In the genomic region with DNA sequence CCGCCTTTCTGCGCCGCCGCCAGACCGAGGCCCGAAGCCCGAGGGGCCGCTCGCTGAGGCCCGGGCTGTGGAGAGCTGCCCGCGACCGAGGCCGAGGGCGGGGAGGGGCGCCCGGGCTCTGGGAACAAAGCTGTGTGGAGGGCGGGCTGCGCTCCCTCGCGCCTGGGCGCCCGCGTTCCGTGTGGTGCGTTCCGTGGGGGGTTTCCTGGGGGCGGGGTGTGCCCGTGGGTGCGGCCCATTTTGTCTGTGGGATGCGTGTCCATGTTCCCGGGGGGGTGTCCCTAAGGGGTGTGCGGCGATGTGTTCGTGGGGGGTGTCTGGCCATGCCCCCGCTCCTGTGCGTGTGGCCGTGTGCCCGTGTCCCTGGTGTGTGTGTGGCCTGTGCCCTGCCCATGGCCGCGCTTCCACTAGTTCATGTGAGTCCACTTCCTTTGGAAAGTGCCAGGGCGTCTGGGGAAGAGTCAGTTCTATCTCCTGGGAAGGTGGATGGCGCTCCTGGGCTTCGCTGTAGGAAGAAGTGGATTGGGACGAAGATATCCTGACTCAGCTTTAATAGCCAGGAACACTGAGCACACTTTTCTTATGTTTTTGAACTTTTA, we compare ENCODE assay signal across 8 cellular contexts. TPM values are rescaled to one million over a fixed set of nuclear protein-coding genes. Genes with fewer than 3 reads are reported as not detected.
DNase-seq lines count a peak whose midpoint lies in the region; ATAC-seq and TF ChIP-seq lines count a peak whose summit lies in the region.

No MANE protein-coding gene starts in this region.

- peak overlapping the region; percentile 40 to 88 (median 72) for H3K4me3 ChIP-seq in dorsolateral prefrontal cortex

- no peaks in the 10 kb centered on the region for H3K27me3 Mint-ChIP-seq in activated CD4-positive, alpha-beta T cell treated with anti-CD3 and anti-CD28 coated beads for 36 hours
- no peaks in the 10 kb centered on the region for H3K27me3 Mint-ChIP-seq in mesothelial cell of epicardium (ENCODE audit: low read depth)

- H3K36me3 Mint-ChIP-seq in activated CD4-positive, alpha-beta T cell treated with anti-CD3 and anti-CD28 coated beads for 36 hours (ENCODE audit: low read depth) = peaks cover 22% of the 10 kb centered on the region
- peaks cover 13% of the 10 kb centered on the region for H3K36me3 Mint-ChIP-seq in mesothelial cell of epicardium

- peak overlapping the region; percentile 94 for H3K4me3 Mint-ChIP-seq in activated CD4-positive, alpha-beta T cell treated with anti-CD3 and anti-CD28 coated beads for 36 hours
- H3K4me3 Mint-ChIP-seq in mesothelial cell of epicardium = peak overlapping the region; percentile 84

- intact Hi-C loops in activated CD4-positive, alpha-beta T cell treated with anti-CD3 and anti-CD28 coated beads for 36 hours (cut with DNase I, micrococcal nuclease) = loop anchor here (1.0 to 5.0 kb wide), 18 partner anchors 27 to 662 kb away; a partner anchor contains a TSS
- intact Hi-C loops in dorsolateral prefrontal cortex (cut with DNase I) = loop anchor here in 1 of 2 donors (1.0 to 10.0 kb wide), 2 partner anchors 28 to 64 kb away; a partner anchor contains a TSS

- peak overlapping the region in 33 of 59 donors; percentile 7 to 82 (median 43) for H3K27ac ChIP-seq in dorsolateral prefrontal cortex

- CTCF ChIA-PET in activated CD4-positive, alpha-beta T cell treated with anti-CD3 and anti-CD28 coated beads for 36 hours (lab: Charles Lee) = interaction anchor here (0.6 to 2.7 kb wide), 9 partner anchors 11 to 257 kb away, joined by 3 to 14 read pairs (median 4); a partner anchor contains a TSS

- peaks cover 26% of the 10 kb centered on the region for H3K4me1 Mint-ChIP-seq in activated CD4-positive, alpha-beta T cell treated with anti-CD3 and anti-CD28 coated beads for 36 hours
- peaks cover 19% of the 10 kb centered on the region for H3K4me1 Mint-ChIP-seq in mesothelial cell of epicardium

- H3K9me3 Mint-ChIP-seq in activated CD4-positive, alpha-beta T cell treated with anti-CD3 and anti-CD28 coated beads for 36 hours (ENCODE audit: low read depth) = no peaks in the 10 kb centered on the region
- no peaks in the 10 kb centered on the region for H3K9me3 Mint-ChIP-seq in mesothelial cell of epicardium

- POLR2A ChIA-PET in activated CD4-positive, alpha-beta T cell treated with anti-CD3 and anti-CD28 coated beads for 36 hours (lab: Charles Lee) = interaction anchor here (1.2 to 1.5 kb wide), 2 partner anchors 27 to 68 kb away, joined by 4 to 5 read pairs; a partner anchor contains a TSS

- in situ Hi-C loops in KBM-7 (cut with MboI; ENCODE audit: low pct_unique_long_range_greater_than_20kb, low sequenced_read_pairs) = no loop called here

- no peak for ATAC-seq in activated CD4-positive, alpha-beta T cell treated with anti-CD3 and anti-CD28 coated beads for 36 hours

- DNase-seq in NK-92 treated with Interleukin-12 subunit alpha and Interleukin-12 subunit beta, amount 100 ng/mL, for 24 hours (lab: John Stamatoyannopoulos, UW) = peak; percentile 30
- DNase-seq in NK-92 (lab: John Stamatoyannopoulos, UW; ENCODE audit: unreplicated experiment) (no peak), KBM-7 (peak; percentile 27), dorsolateral prefrontal cortex (peak in 2 of 10 donors; percentile 30 to 42), mesothelial cell of epicardium (ENCODE audit: low spot score in 2 of 2, unreplicated experiment in 2 of 2) (peak in 1 of 2 experiments; percentile 44), middle frontal gyrus (ENCODE audit: extremely low spot score, low spot score) (no peak)
- DNase-seq in activated CD4-positive, alpha-beta T cell treated with anti-CD3 and anti-CD28 coated beads for 36 hours = peak; percentile 60
- DNase-seq in stimulated activated CD8-positive, alpha-beta memory T cell treated with anti-CD3 and anti-CD28 coated beads, Interleukin-2, amount 100 ng/mL, for 1 hour (ENCODE audit: low read depth in 2 of 2) = peak; percentile 6 to 29

- TF ChIP-seq CTCF in dorsolateral prefrontal cortex (IDR thresholded peaks at IDR 0.05 in 54 of 56, conservative IDR thresholded peaks at IDR 0.05 in 2 of 56; ENCODE audit: low read depth in 1 of 56, partially characterized antibody in 56 of 56) (peak in 1 of 56 donors; percentile 13), mesothelial cell of epicardium (IDR thresholded peaks at IDR 0.05; ENCODE audit: unreplicated experiment) (no peak)

- H3K27ac Mint-ChIP-seq in activated CD4-positive, alpha-beta T cell treated with anti-CD3 and anti-CD28 coated beads for 36 hours = peak overlapping the region; percentile 89
- peak overlapping the region; percentile 86 for H3K27ac Mint-ChIP-seq in mesothelial cell of epicardium

- H3K27me3 ChIP-seq in dorsolateral prefrontal cortex = no peaks in the 10 kb centered on the region

RNA-seq across cellular contexts. Expression of a gene that starts 0.5 kb away (rescaled TPM):
- total RNA-seq in activated CD4-positive, alpha-beta T cell treated with anti-CD3 and anti-CD28 coated beads for 36 hours = 100 to 1,000 TPM in 1 of 2 experiments, 10 to 100 TPM in 1; 77.1 to 111 TPM
- total RNA-seq in dorsolateral prefrontal cortex (10 to 100 TPM in 114 of 120 experiments, 1 to 10 TPM in 6; 7.1 to 57.9 (median 18.9) TPM), mesothelial cell of epicardium (72.9 to 78.3 TPM (median 73.9 TPM) in 3 replicates)

RNA-seq across cellular contexts. Expression of a gene that starts 27.4 kb away (rescaled TPM):
- 10 to 100 TPM; 56.7 to 57.6 TPM for total RNA-seq in activated CD4-positive, alpha-beta T cell treated with anti-CD3 and anti-CD28 coated beads for 36 hours
- total RNA-seq in dorsolateral prefrontal cortex (100 to 1,000 TPM; 246 to 429 (median 311) TPM), mesothelial cell of epicardium (162 to 182 TPM (median 162 TPM) in 3 replicates)

Comparison
In these comparisons a context has a peak if more than half of its experiments do, and no peak if none do; other contexts are left out.
1. DNase-seq: peak in NK-92 treated with Interleukin-12 subunit alpha and Interleukin-12 subunit beta, amount 100 ng/mL, for 24 hours (single experiment), KBM-7 (single experiment), activated CD4-positive, alpha-beta T cell treated with anti-CD3 and anti-CD28 coated beads for 36 hours (single experiment) and stimulated activated CD8-positive, alpha-beta memory T cell treated with anti-CD3 and anti-CD28 coated beads, Interleukin-2, amount 100 ng/mL, for 1 hour (2 of 2); none in NK-92 (single experiment) and middle frontal gyrus (single experiment).